1 cellular context compared by ENCODE assay signal in genomic region chr22:34975721-34976120, GRCh38.
TF ChIP-seq lines count a peak whose summit lies in the region.

No MANE protein-coding gene starts in this region.

TF ChIP-seq in HepG2, 621 proteins besides CTCF, POLR2A, EP300 and RAD21 (continued from another document):
- TF ChIP-seq NFATC3 (CRISPR knock-in tag; IDR thresholded peaks at IDR 0.05) (no peak), PCBP2 (optimal IDR thresholded peaks at IDR 0.05; ENCODE audit: low read depth, low read length, poor library complexity, severe bottlenecking) (no peak), REXO4 (CRISPR knock-in tag; IDR thresholded peaks at IDR 0.05; ENCODE audit: borderline replicate concordance) (no peak), YEATS2 (CRISPR knock-in tag; IDR thresholded peaks at IDR 0.05; ENCODE audit: borderline replicate concordance) (no peak)
